Comparison of ENCODE assay signal across 9 cellular contexts in the genomic region with DNA sequence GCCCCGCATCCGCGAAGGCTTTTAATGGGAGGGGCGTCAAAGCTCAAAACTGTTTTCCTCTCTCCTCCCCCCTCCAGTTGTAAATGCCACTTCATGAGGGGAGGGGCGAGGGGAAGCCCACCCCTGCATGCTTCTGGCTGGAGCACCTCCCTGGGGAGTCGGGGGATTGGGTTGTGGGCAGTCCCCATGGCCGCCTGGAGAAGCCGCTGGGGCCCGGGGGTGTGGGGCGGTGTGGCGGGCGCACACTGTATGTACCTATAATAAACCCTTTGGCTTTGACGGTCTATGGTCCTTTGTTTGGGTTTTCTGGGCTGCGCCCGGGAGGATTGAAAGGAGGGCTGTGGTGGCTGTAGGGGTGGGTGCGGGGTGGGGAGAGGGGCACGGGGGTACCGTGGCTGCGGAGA. TPM values are rescaled to one million over a fixed set of nuclear protein-coding genes. Genes with fewer than 3 reads are reported as not detected.
A peak's percentile ranks its signal among the peaks of the same experiment; 100 is the strongest.
DNase-seq lines count a peak whose midpoint lies in the region; ATAC-seq and TF ChIP-seq lines count a peak whose summit lies in the region.
"Had no signal": no experiment of that assay in that cellular context is flagged by ENCODE, and none has a peak within 500 bp of the region (broad histone marks: within the 10 kb centered on the region; RNA-seq: fewer than 3 reads in every experiment).

No MANE protein-coding gene starts in this region.

- 2 to 8% (median 4%) methylated on average over 7 to 19 of the region's 19 CpGs for WGBS in stomach, 5 donors

- ATAC-seq in activated CD8-positive, alpha-beta memory T cell treated with anti-CD3 and anti-CD28 coated beads, Interleukin-2, amount 10 ng/mL, durations not matched to agents 7 days and 5 days = peak; percentile 31
- ATAC-seq in HG03432 (IDR thresholded peaks at IDR 0.05; ENCODE audit: unreplicated experiment) = peak; percentile 32

- H3K4me3 ChIP-seq in iPS-18a (ENCODE audit: low read length) (peak overlapping the region; percentile 86), stomach (peak overlapping the region; percentile 69 to 97 (median 94))

- no peaks in the 10 kb centered on the region for H3K9me3 ChIP-seq in iPS-18a (ENCODE audit: control insufficient read depth, low read depth, low read length)
- H3K9me3 ChIP-seq in stomach = no peaks in the 10 kb centered on the region
- H3K9me3 ChIP-seq: adrenal gland had no signal

- H3K4me3 Mint-ChIP-seq in activated CD8-positive, alpha-beta memory T cell treated with anti-CD3 and anti-CD28 coated beads, Interleukin-2, amount 10 ng/mL, durations not matched to agents 7 days and 5 days = peak overlapping the region; percentile 90
- H3K4me3 Mint-ChIP-seq in activated T-helper 2 cell treated with anti-CD3 and anti-CD28 coated beads, Interferon-gamma antibody, Interleukin-2, Interleukin-4, amounts not matched to agents 10 μg/mL and 5 μg/mL and 100 μg/mL, durations not matched to agents 14 hours and 24 hours and 36 hours (ENCODE audit: low read depth) = peak overlapping the region; percentile 94

- peaks cover 20% of the 10 kb centered on the region for H3K4me1 Mint-ChIP-seq in activated CD8-positive, alpha-beta memory T cell treated with anti-CD3 and anti-CD28 coated beads, Interleukin-2, amount 10 ng/mL, durations not matched to agents 7 days and 5 days
- H3K4me1 Mint-ChIP-seq in activated T-helper 2 cell treated with anti-CD3 and anti-CD28 coated beads, Interferon-gamma antibody, Interleukin-2, Interleukin-4, amounts not matched to agents 10 μg/mL and 5 μg/mL and 100 μg/mL, durations not matched to agents 14 hours and 24 hours and 36 hours (ENCODE audit: low read depth) = peaks cover 11% of the 10 kb centered on the region

- TF ChIP-seq POLR2A in stomach (IDR thresholded peaks at IDR 0.05) = no peak

- no peaks in the 10 kb centered on the region for H3K27me3 Mint-ChIP-seq in activated CD8-positive, alpha-beta memory T cell treated with anti-CD3 and anti-CD28 coated beads, Interleukin-2, amount 10 ng/mL, durations not matched to agents 7 days and 5 days
- peaks cover 2% of the 10 kb centered on the region for H3K27me3 Mint-ChIP-seq in activated T-helper 2 cell treated with anti-CD3 and anti-CD28 coated beads, Interferon-gamma antibody, Interleukin-2, Interleukin-4, amounts not matched to agents 10 μg/mL and 5 μg/mL and 100 μg/mL, durations not matched to agents 14 hours and 24 hours and 36 hours (ENCODE audit: low read depth)

- DNase-seq in activated CD8-positive, alpha-beta memory T cell treated with anti-CD3 and anti-CD28 coated beads, Interleukin-2, amount 10 ng/mL, durations not matched to agents 7 days and 5 days = peak; percentile 53
- no peak for DNase-seq in activated CD8-positive, alpha-beta memory T cell treated with anti-CD3 and anti-CD28 coated beads, Interleukin-2, amount 50 U/mL, for 4 hours
- DNase-seq in activated T-helper 2 cell treated with anti-CD3 and anti-CD28 coated beads, Interferon-gamma antibody, Interleukin-2, Interleukin-4, amounts not matched to agents 10 μg/mL and 5 μg/mL and 100 μg/mL, durations not matched to agents 14 hours and 24 hours and 36 hours (ENCODE audit: low spot score) = peak; percentile 22
- no peak for DNase-seq in stomach
- no peak for DNase-seq in effector CD8-positive, alpha-beta T cell (lab: John Stamatoyannopoulos, UW)
- no peak for DNase-seq in cerebellar cortex (ENCODE audit: low spot score)

- peak overlapping the region; percentile 56 for H3K9ac ChIP-seq in iPS-18a (ENCODE audit: low read length)

- peak overlapping the region; percentile 86 for H3K27ac Mint-ChIP-seq in activated CD8-positive, alpha-beta memory T cell treated with anti-CD3 and anti-CD28 coated beads, Interleukin-2, amount 10 ng/mL, durations not matched to agents 7 days and 5 days
- H3K27ac Mint-ChIP-seq in activated T-helper 2 cell treated with anti-CD3 and anti-CD28 coated beads, Interferon-gamma antibody, Interleukin-2, Interleukin-4, amounts not matched to agents 10 μg/mL and 5 μg/mL and 100 μg/mL, durations not matched to agents 14 hours and 24 hours and 36 hours = peak overlapping the region; percentile 78

- peaks cover 16% of the 10 kb centered on the region for H3K36me3 Mint-ChIP-seq in activated CD8-positive, alpha-beta memory T cell treated with anti-CD3 and anti-CD28 coated beads, Interleukin-2, amount 10 ng/mL, durations not matched to agents 7 days and 5 days
- peaks cover 24% of the 10 kb centered on the region for H3K36me3 Mint-ChIP-seq in activated T-helper 2 cell treated with anti-CD3 and anti-CD28 coated beads, Interferon-gamma antibody, Interleukin-2, Interleukin-4, amounts not matched to agents 10 μg/mL and 5 μg/mL and 100 μg/mL, durations not matched to agents 14 hours and 24 hours and 36 hours (ENCODE audit: low read depth)

- CTCF ChIA-PET in activated CD8-positive, alpha-beta memory T cell treated with anti-CD3 and anti-CD28 coated beads, Interleukin-2, amount 10 ng/mL, durations not matched to agents 7 days and 5 days (lab: Charles Lee) = interaction anchor here (1.4 kb wide), 1 partner anchor 27 kb away, joined by 5 read pairs; no protein-coding TSS in a partner anchor

- intact Hi-C loops in activated T-helper 2 cell treated with anti-CD3 and anti-CD28 coated beads, Interferon-gamma antibody, Interleukin-2, Interleukin-4, amounts not matched to agents 10 μg/mL and 5 μg/mL and 100 μg/mL, durations not matched to agents 14 hours and 24 hours and 36 hours (cut with micrococcal nuclease) = no loop called here
- intact Hi-C loops in stomach (cut with DNase I; ENCODE audit: low total_unique reads) = no loop called here

- H3K4me1 ChIP-seq in iPS-18a (ENCODE audit: control insufficient read depth, low read depth, low read length) (no peaks in the 10 kb centered on the region), stomach (peaks cover 3 to 31% (median 25%) of the 10 kb centered on the region in 4 donors)

- no peak for TF ChIP-seq CTCF in stomach (IDR thresholded peaks at IDR 0.05)

- H3K27ac ChIP-seq in iPS-18a (ENCODE audit: low read length) (no peak overlapping the region), stomach (peak overlapping the region in 4 of 5 donors; percentile 84 to 90 (median 87))

- no peaks in the 10 kb centered on the region for H3K27me3 ChIP-seq in iPS-18a (ENCODE audit: control insufficient read depth, insufficient read depth, low read length)
- no peaks in the 10 kb centered on the region for H3K27me3 ChIP-seq in stomach
- H3K27me3 ChIP-seq: adrenal gland had no signal

- H3K36me3 ChIP-seq in iPS-18a (ENCODE audit: control insufficient read depth, low read depth, low read length) (peaks cover 11% of the 10 kb centered on the region), stomach (peaks cover 12 to 22% (median 17%) of the 10 kb centered on the region in 4 donors)

- H3K9me3 Mint-ChIP-seq in activated CD8-positive, alpha-beta memory T cell treated with anti-CD3 and anti-CD28 coated beads, Interleukin-2, amount 10 ng/mL, durations not matched to agents 7 days and 5 days (ENCODE audit: low read depth) = no peaks in the 10 kb centered on the region
- no peaks in the 10 kb centered on the region for H3K9me3 Mint-ChIP-seq in activated T-helper 2 cell treated with anti-CD3 and anti-CD28 coated beads, Interferon-gamma antibody, Interleukin-2, Interleukin-4, amounts not matched to agents 10 μg/mL and 5 μg/mL and 100 μg/mL, durations not matched to agents 14 hours and 24 hours and 36 hours

- TF ChIP-seq EP300 in stomach (IDR thresholded peaks at IDR 0.05) = no peak

RNA-seq across cellular contexts. Expression of a gene that starts 0.5 kb away (rescaled TPM):
- total RNA-seq in activated CD8-positive, alpha-beta memory T cell treated with anti-CD3 and anti-CD28 coated beads, Interleukin-2, amount 10 ng/mL, durations not matched to agents 7 days and 5 days = 100 to 1,000 TPM; 135 to 153 TPM
- 125 and 136 TPM in 2 replicates for total RNA-seq in activated T-helper 2 cell treated with anti-CD3 and anti-CD28 coated beads, Interferon-gamma antibody, Interleukin-2, Interleukin-4, amounts not matched to agents 10 μg/mL and 5 μg/mL and 100 μg/mL, durations not matched to agents 14 hours and 24 hours and 36 hours
- total RNA-seq in stomach = 100 to 1,000 TPM in 1 of 5 donors, 10 to 100 TPM in 4; 15.8 to 102 (median 70.6) TPM
- 10 to 100 TPM; 76.1 to 95.7 (median 79.9) TPM for polyA plus RNA-seq in stomach

RNA-seq across cellular contexts. Expression of a gene that starts 25.0 kb away (rescaled TPM):
- 10 to 100 TPM; 42.8 to 75.9 TPM for total RNA-seq in activated CD8-positive, alpha-beta memory T cell treated with anti-CD3 and anti-CD28 coated beads, Interleukin-2, amount 10 ng/mL, durations not matched to agents 7 days and 5 days
- total RNA-seq in activated T-helper 2 cell treated with anti-CD3 and anti-CD28 coated beads, Interferon-gamma antibody, Interleukin-2, Interleukin-4, amounts not matched to agents 10 μg/mL and 5 μg/mL and 100 μg/mL, durations not matched to agents 14 hours and 24 hours and 36 hours = 101 and 104 TPM in 2 replicates
- total RNA-seq in stomach = 1,000 to 10,000 TPM in 1 of 5 donors, 100 to 1,000 TPM in 3, 10 to 100 TPM in 1; 79.0 to 1,027 (median 190) TPM
- polyA plus RNA-seq in stomach = 100 to 1,000 TPM in 1 of 3 donors, 10 to 100 TPM in 2; 66.1 to 102 (median 98.6) TPM

Comparison
In these comparisons a context has a peak if more than half of its experiments do, and no peak if none do; other contexts are left out.
1. DNase-seq: peak in activated CD8-positive, alpha-beta memory T cell treated with anti-CD3 and anti-CD28 coated beads, Interleukin-2, amount 10 ng/mL, durations not matched to agents 7 days and 5 days (single experiment) and activated T-helper 2 cell treated with anti-CD3 and anti-CD28 coated beads, Interferon-gamma antibody, Interleukin-2, Interleukin-4, amounts not matched to agents 10 μg/mL and 5 μg/mL and 100 μg/mL, durations not matched to agents 14 hours and 24 hours and 36 hours (single experiment); none in activated CD8-positive, alpha-beta memory T cell treated with anti-CD3 and anti-CD28 coated beads, Interleukin-2, amount 50 U/mL, for 4 hours (single experiment), stomach (single experiment), effector CD8-positive, alpha-beta T cell (single experiment) and cerebellar cortex (single experiment).